Comparison of ENCODE assay signal across 18 cellular contexts in genomic region chr15:88835119-88835518, GRCh38. TPM values are rescaled to one million over a fixed set of nuclear protein-coding genes. Genes with fewer than 3 reads are reported as not detected.
DNase-seq lines count a peak whose midpoint lies in the region; ATAC-seq and TF ChIP-seq lines count a peak whose summit lies in the region.
"Had no signal": no experiment of that assay in that cellular context is flagged by ENCODE, and none has a peak within 500 bp of the region (broad histone marks: within the 10 kb centered on the region; RNA-seq: fewer than 3 reads in every experiment).

No MANE protein-coding gene starts in this region.

- no peaks in the 10 kb centered on the region for H3K36me3 Mint-ChIP-seq in HFFc6 (ENCODE audit: low read depth)
- H3K36me3 Mint-ChIP-seq: IgD-negative memory B cell had no signal

- H3K4me3 ChIP-seq in epithelial cell of esophagus (ENCODE audit: low read length) (no peak overlapping the region), lung (no peak overlapping the region), brain microvascular endothelial cell (ENCODE audit: low read depth, low read length) (no peak overlapping the region)
- H3K4me3 ChIP-seq: A549, Peyer's patch, SK-N-MC had no signal

- in situ Hi-C loops in brain microvascular endothelial cell (cut with HindIII; ENCODE audit: low pct_ligation_motif_present, low sequenced_read_pairs) = no loop called here

- DNase-seq in AG08395 (ENCODE audit: low spot score) = peak; percentile 48
- DNase-seq in HFFc6 = peak; percentile 16
- DNase-seq in epithelial cell of esophagus (ENCODE audit: low read depth) = peak; percentile 2
- DNase-seq in lung (ENCODE audit: low spot score) = no peak
- no peak for DNase-seq in GOT3 (lab: John Stamatoyannopoulos, UW)
- DNase-seq in 8988T = no peak
- DNase-seq in brain microvascular endothelial cell = no peak
- DNase-seq: NCI-H1417 treated with DMSO at 0.1 percent for 48 hours, NCI-H1930, NCI-H2171 treated with DMSO at 0.1 percent for 48 hours, NCI-H446 treated with DMSO at 0.1 percent for 48 hours, NCI-H748 treated with DMSO at 0.1 percent for 48 hours, Peyer's patch, Right ventricle myocardium superior had no signal

- no peak overlapping the region for H3K27ac ChIP-seq in lung (ENCODE audit: low read depth in 1 of 2, low read length in 1 of 2)
- no peak overlapping the region for H3K27ac ChIP-seq in brain microvascular endothelial cell
- H3K27ac ChIP-seq: A549, Peyer's patch, SK-N-MC had no signal

- H3K4me3 Mint-ChIP-seq in HFFc6 = no peak overlapping the region
- H3K4me3 Mint-ChIP-seq: H9, IgD-negative memory B cell had no signal

- H3K36me3 ChIP-seq in lung (ENCODE audit: control insufficient read depth in 2 of 2, insufficient read depth in 2 of 2, low read length in 2 of 2) = no peaks in the 10 kb centered on the region
- no peaks in the 10 kb centered on the region for H3K36me3 ChIP-seq in brain microvascular endothelial cell (replicated peaks)
- H3K36me3 ChIP-seq: Peyer's patch had no signal

- H3K27ac Mint-ChIP-seq in HFFc6 = no peak overlapping the region
- H3K27ac Mint-ChIP-seq: H9, IgD-negative memory B cell had no signal

- no peaks in the 10 kb centered on the region for H3K9me3 Mint-ChIP-seq in HFFc6
- H3K9me3 Mint-ChIP-seq: H9, IgD-negative memory B cell had no signal

- peak; percentile 22 for ATAC-seq in lung (ENCODE audit: insufficient read depth, low FRiP score)

- H3K9me3 ChIP-seq in lung (ENCODE audit: control insufficient read depth in 2 of 2, insufficient read depth in 1 of 2, low read length in 1 of 2) = no peaks in the 10 kb centered on the region
- H3K9me3 ChIP-seq: A549, Peyer's patch had no signal

- no peaks in the 10 kb centered on the region for H3K4me1 ChIP-seq in lung (ENCODE audit: control insufficient read depth in 2 of 2, insufficient read depth in 2 of 2, low read length in 2 of 2)
- H3K4me1 ChIP-seq: A549, Peyer's patch had no signal

- TF ChIP-seq CTCF in HFFc6 (IDR thresholded peaks at IDR 0.05) = no peak
- no peak for TF ChIP-seq CTCF in epithelial cell of esophagus (IDR thresholded peaks at IDR 0.05; ENCODE audit: insufficient read depth, low read depth, low read length, missing control alignments)
- no peak for TF ChIP-seq CTCF in lung (IDR thresholded peaks at IDR 0.05; ENCODE audit: control extremely low read depth, extremely low read depth)
- TF ChIP-seq CTCF in brain microvascular endothelial cell (IDR thresholded peaks at IDR 0.05; ENCODE audit: low read depth, low read length, missing control alignments) = no peak

- peaks cover 27% of the 10 kb centered on the region for H3K4me1 Mint-ChIP-seq in HFFc6 (ENCODE audit: low read depth)

- peaks cover 17% of the 10 kb centered on the region for H3K27me3 Mint-ChIP-seq in HFFc6 (ENCODE audit: insufficient read depth)

- H3K27me3 ChIP-seq in lung (ENCODE audit: control insufficient read depth, insufficient read depth) = no peaks in the 10 kb centered on the region
- H3K27me3 ChIP-seq in brain microvascular endothelial cell (replicated peaks) = no peaks in the 10 kb centered on the region
- H3K27me3 ChIP-seq: Peyer's patch had no signal

- WGBS in lung, 2 donors = 86 to 87% methylated on average over 4 of the region's 4 CpGs

RNA-seq across cellular contexts. Expression of gene ACAN, which starts 31.9 kb away (rescaled TPM):
- under 1 TPM in 3 of 6 experiments, not detected in 3; 0.02 to 0.14 (median 0.10) TPM for total RNA-seq in HFFc6 (2021; fragmentation: NEBNext Ultra II Directional; extraction: Animal tissue kit (Norgen Biotek cat#: 25700))
- total RNA-seq in lung = 1 to 10 TPM in 1 of 2 donors, under 1 TPM in 1; 0.92 to 5.2 TPM
- polyA plus RNA-seq in lung = under 1 TPM; 0.50 to 0.79 TPM
- polyA plus RNA-seq: IgD-negative memory B cell had no signal

Comparison
In these comparisons a context has a peak if more than half of its experiments do, and no peak if none do; other contexts are left out.
1. DNase-seq: peak in AG08395 (single experiment), HFFc6 (single experiment) and epithelial cell of esophagus (single experiment); none in lung (single experiment), GOT3 (single experiment), 8988T (single experiment) and brain microvascular endothelial cell (single experiment).